Comparison of ENCODE assay signal across 10 cellular contexts in genomic region chr2:37851828-37852584, GRCh38.
DNase-seq lines count a peak whose midpoint lies in the region; ATAC-seq lines count a peak whose summit lies in the region.
"Had no signal": no experiment of that assay in that cellular context is flagged by ENCODE, and none has a peak within 500 bp of the region (broad histone marks: within the 10 kb centered on the region; RNA-seq: fewer than 3 reads in every experiment).

No MANE protein-coding gene starts in this region.

- H3K27me3 Mint-ChIP-seq in naive thymus-derived CD4-positive, alpha-beta T cell: peaks cover 0 to 6% (median 0%) of the 10 kb centered on the region in 5 donors

- CTCF ChIA-PET in naive thymus-derived CD4-positive, alpha-beta T cell (lab: Charles Lee): interaction anchor here (0.6 to 1.6 kb wide), 4 partner anchors 19 to 456 kb away, joined by 3 to 4 read pairs (median 3); no protein-coding TSS in a partner anchor

- no peak overlapping the region for H3K18ac ChIP-seq in neuronal stem cell (ENCODE audit: low read length)

- POLR2A ChIA-PET in naive thymus-derived CD4-positive, alpha-beta T cell (lab: Charles Lee): interaction anchor here (0.7 kb wide), 1 partner anchor 278 kb away, joined by 3 read pairs; no protein-coding TSS in a partner anchor

- no peaks in the 10 kb centered on the region for H3K36me3 ChIP-seq in naive thymus-derived CD4-positive, alpha-beta T cell (ENCODE audit: control insufficient read depth in 2 of 3, insufficient read depth in 3 of 3, low read length in 3 of 3)
- H3K36me3 ChIP-seq in neuronal stem cell (replicated peaks in 1 of 2; ENCODE audit: control insufficient read depth in 2 of 2, insufficient read depth in 2 of 2, low read length in 2 of 2): no peaks in the 10 kb centered on the region

- DNase-seq in naive thymus-derived CD4-positive, alpha-beta T cell: peak in 4 of 9 donors; percentile 5 to 26 (median 12)
- DNase-seq in left colon (no peak), neuronal stem cell (ENCODE audit: low spot score) (no peak), 8988T (no peak), DMS153 (lab: John Stamatoyannopoulos, UW) (no peak)
- DNase-seq: hypothalamus, NCI-H524 had no signal

- H4K8ac ChIP-seq in neuronal stem cell (ENCODE audit: low read depth, low read length): no peak overlapping the region

- intact Hi-C loops in naive thymus-derived CD4-positive, alpha-beta T cell (cut with micrococcal nuclease): no loop called here
- intact Hi-C loops in left colon (cut with DNase I, micrococcal nuclease): no loop called here

- H3K79me1 ChIP-seq in neuronal stem cell (ENCODE audit: low read depth, low read length): no peaks in the 10 kb centered on the region

- peak overlapping the region in 5 of 9 donors; percentile 41 to 88 (median 64) for H3K27ac Mint-ChIP-seq in naive thymus-derived CD4-positive, alpha-beta T cell

- no peak overlapping the region for H2BK120ac ChIP-seq in neuronal stem cell (ENCODE audit: low read depth, low read length)

- H3K9me3 ChIP-seq in naive thymus-derived CD4-positive, alpha-beta T cell (ENCODE audit: control insufficient read depth in 2 of 3, low read length in 3 of 3): no peaks in the 10 kb centered on the region
- no peaks in the 10 kb centered on the region for H3K9me3 ChIP-seq in neuronal stem cell (replicated peaks in 1 of 2; ENCODE audit: control insufficient read depth in 2 of 2, insufficient read depth in 1 of 2, low read depth in 1 of 2, low read length in 2 of 2)

- peaks cover 0 to 19% (median 12%) of the 10 kb centered on the region in 7 donors for H3K4me1 Mint-ChIP-seq in naive thymus-derived CD4-positive, alpha-beta T cell

- H2AK5ac ChIP-seq in neuronal stem cell (ENCODE audit: low read depth, low read length): no peak overlapping the region

- no peak overlapping the region for H3K4ac ChIP-seq in neuronal stem cell (ENCODE audit: low read length)

- no peak overlapping the region for H3K14ac ChIP-seq in neuronal stem cell (ENCODE audit: low read length)

- H2BK12ac ChIP-seq in neuronal stem cell (ENCODE audit: low read length): no peak overlapping the region

- H3K4me2 ChIP-seq in neuronal stem cell (ENCODE audit: insufficient read depth, low read length, poor library complexity, severe bottlenecking): no peak overlapping the region

- no peak overlapping the region for H4K91ac ChIP-seq in neuronal stem cell (ENCODE audit: low read depth, low read length, poor library complexity)

- H3K9ac ChIP-seq in neuronal stem cell (ENCODE audit: low read depth, low read length, poor library complexity): no peak overlapping the region

- no peaks in the 10 kb centered on the region for H3K27me3 ChIP-seq in naive thymus-derived CD4-positive, alpha-beta T cell (ENCODE audit: control insufficient read depth in 2 of 2, insufficient read depth in 2 of 2, low read length in 2 of 2)
- H3K27me3 ChIP-seq in neuronal stem cell (ENCODE audit: control insufficient read depth in 3 of 3, insufficient read depth in 3 of 3, low read depth in 1 of 3, low read length in 3 of 3): peaks cover 0 to 6% (median 0%) of the 10 kb centered on the region in 3 experiments

- H2BK5ac ChIP-seq in neuronal stem cell (ENCODE audit: low read length): no peak overlapping the region

- no peak overlapping the region for H2AFZ ChIP-seq in neuronal stem cell (ENCODE audit: low read length)

- peaks cover 0 to 3% (median 0%) of the 10 kb centered on the region in 11 donors for H3K9me3 Mint-ChIP-seq in naive thymus-derived CD4-positive, alpha-beta T cell

- H3K36me3 Mint-ChIP-seq in naive thymus-derived CD4-positive, alpha-beta T cell: no peaks in the 10 kb centered on the region

- H3K4me3 ChIP-seq in naive thymus-derived CD4-positive, alpha-beta T cell (ENCODE audit: low read length): no peak overlapping the region
- H3K4me3 ChIP-seq in neuronal stem cell (ENCODE audit: low read length in 2 of 2): no peak overlapping the region

- ATAC-seq in GM18508 (IDR thresholded peaks at IDR 0.05; ENCODE audit: insufficient read depth, unreplicated experiment): peak; percentile 63
- peak; percentile 63 for ATAC-seq in GM21526 (IDR thresholded peaks at IDR 0.05; ENCODE audit: low FRiP score, unreplicated experiment)
- peak; percentile 54 for ATAC-seq in HG03565 (IDR thresholded peaks at IDR 0.05; ENCODE audit: unreplicated experiment)
- ATAC-seq in naive thymus-derived CD4-positive, alpha-beta T cell: peak; percentile 83
- no peak for ATAC-seq in left colon

- no peak overlapping the region for H3K23ac ChIP-seq in neuronal stem cell (ENCODE audit: low read depth, low read length, poor library complexity)

- WGBS in neuronal stem cell (ENCODE audit: extremely low coverage in 2 of 2, insufficient read length in 2 of 2, insufficient replicate concordance in 1 of 2), 2 donors: no CpG with 5 or more reads among the region's 3 CpGs

- no peak overlapping the region for H2BK15ac ChIP-seq in neuronal stem cell (ENCODE audit: low read length)

- peak overlapping the region in 4 of 10 donors; percentile 3 to 61 (median 40) for H3K4me3 Mint-ChIP-seq in naive thymus-derived CD4-positive, alpha-beta T cell

- H3K4me1 ChIP-seq in naive thymus-derived CD4-positive, alpha-beta T cell (ENCODE audit: control insufficient read depth in 2 of 2, insufficient read depth in 2 of 2, low read length in 2 of 2): peaks cover 11 to 14% of the 10 kb centered on the region in 2 donors
- peaks cover 0 to 2% of the 10 kb centered on the region in 2 donors for H3K4me1 ChIP-seq in neuronal stem cell (ENCODE audit: control insufficient read depth in 2 of 2, insufficient read depth in 1 of 2, low read depth in 1 of 2, low read length in 2 of 2)

- H3K27ac ChIP-seq in naive thymus-derived CD4-positive, alpha-beta T cell (ENCODE audit: low read depth, low read length): peak overlapping the region; percentile 9
- no peak overlapping the region for H3K27ac ChIP-seq in neuronal stem cell (replicated peaks; ENCODE audit: low read length)
